In genomic region chr16:12203780-12204351, GRCh38 we compare ENCODE assay signal across 1 cellular context.
TF ChIP-seq lines count a peak whose summit lies in the region.

No MANE protein-coding gene starts in this region.

TF ChIP-seq in K562, 482 proteins besides CTCF, POLR2A, EP300 and RAD21 (continued from another document):
- no peak for TF ChIP-seq ARID1B (IDR thresholded peaks at IDR 0.05)
